18 cellular contexts compared by ENCODE assay signal in genomic region chr13:41462427-41462826, GRCh38. TPM values are rescaled to one million over a fixed set of nuclear protein-coding genes. Genes with fewer than 3 reads are reported as not detected.
DNase-seq lines count a peak whose midpoint lies in the region; ATAC-seq and TF ChIP-seq lines count a peak whose summit lies in the region.
"Had no signal": no experiment of that assay in that cellular context is flagged by ENCODE, and none has a peak within 500 bp of the region (broad histone marks: within the 10 kb centered on the region; RNA-seq: fewer than 3 reads in every experiment).

No MANE protein-coding gene starts in this region.

- H3K27ac ChIP-seq in naive thymus-derived CD4-positive, alpha-beta T cell (ENCODE audit: low read depth, low read length): peak overlapping the region; percentile 97
- H3K27ac ChIP-seq in breast epithelium: no peak overlapping the region
- H3K27ac ChIP-seq: body of pancreas, KMS-11, VCaP had no signal

- peak overlapping the region; percentile 80 for H3K4me3 Mint-ChIP-seq in stimulated activated naive CD8-positive, alpha-beta T cell treated with anti-CD3 and anti-CD28 coated beads, Interleukin-15, Interleukin-2, amounts not matched to agents 100 ng/mL and 50 ng/mL, for 24 hours
- H3K4me3 Mint-ChIP-seq in activated T-helper 2 cell treated with anti-CD3 and anti-CD28 coated beads, Interferon-gamma antibody, Interleukin-2, Interleukin-4, amounts not matched to agents 10 μg/mL and 5 μg/mL and 100 μg/mL, durations not matched to agents 14 hours and 24 hours and 36 hours (ENCODE audit: low read depth): peak overlapping the region; percentile 76
- peak overlapping the region; percentile 89 to 98 (median 94) for H3K4me3 Mint-ChIP-seq in naive thymus-derived CD4-positive, alpha-beta T cell

- H3K27ac Mint-ChIP-seq in stimulated activated naive CD8-positive, alpha-beta T cell treated with anti-CD3 and anti-CD28 coated beads, Interleukin-15, Interleukin-2, amounts not matched to agents 100 ng/mL and 50 ng/mL, for 24 hours: peak overlapping the region; percentile 99
- H3K27ac Mint-ChIP-seq in activated T-helper 2 cell treated with anti-CD3 and anti-CD28 coated beads, Interferon-gamma antibody, Interleukin-2, Interleukin-4, amounts not matched to agents 10 μg/mL and 5 μg/mL and 100 μg/mL, durations not matched to agents 14 hours and 24 hours and 36 hours: peak overlapping the region; percentile 92
- peak overlapping the region; percentile 96 to 100 (median 99) for H3K27ac Mint-ChIP-seq in naive thymus-derived CD4-positive, alpha-beta T cell

- CTCF ChIA-PET in naive thymus-derived CD4-positive, alpha-beta T cell (lab: Charles Lee): interaction anchor here (0.9 to 2.1 kb wide), 5 partner anchors 28 to 191 kb away, joined by 3 to 6 read pairs (median 3); no protein-coding TSS in a partner anchor

- peaks cover 83% of the 10 kb centered on the region for H3K4me1 Mint-ChIP-seq in stimulated activated naive CD8-positive, alpha-beta T cell treated with anti-CD3 and anti-CD28 coated beads, Interleukin-15, Interleukin-2, amounts not matched to agents 100 ng/mL and 50 ng/mL, for 24 hours (ENCODE audit: low read depth)
- H3K4me1 Mint-ChIP-seq in activated T-helper 2 cell treated with anti-CD3 and anti-CD28 coated beads, Interferon-gamma antibody, Interleukin-2, Interleukin-4, amounts not matched to agents 10 μg/mL and 5 μg/mL and 100 μg/mL, durations not matched to agents 14 hours and 24 hours and 36 hours (ENCODE audit: low read depth): peaks cover 77% of the 10 kb centered on the region
- peaks cover 71 to 88% (median 81%) of the 10 kb centered on the region in 7 donors for H3K4me1 Mint-ChIP-seq in naive thymus-derived CD4-positive, alpha-beta T cell

- H3K27me3 ChIP-seq in naive thymus-derived CD4-positive, alpha-beta T cell (ENCODE audit: control insufficient read depth in 2 of 2, insufficient read depth in 2 of 2, low read length in 2 of 2): no peaks in the 10 kb centered on the region
- no peaks in the 10 kb centered on the region for H3K27me3 ChIP-seq in breast epithelium

- ATAC-seq in stimulated activated naive CD8-positive, alpha-beta T cell treated with anti-CD3 and anti-CD28 coated beads, Interleukin-15, Interleukin-2, amounts not matched to agents 100 U/mL and 50 U/mL, for 24 hours: no peak
- no peak for ATAC-seq in naive thymus-derived CD4-positive, alpha-beta T cell
- ATAC-seq: body of pancreas, HCT116 had no signal

- no peak for DNase-seq in stimulated activated naive CD8-positive, alpha-beta T cell treated with anti-CD3 and anti-CD28 coated beads, Interleukin-15, Interleukin-2, amounts not matched to agents 100 U/mL and 50 U/mL, for 24 hours
- DNase-seq in activated T-helper 2 cell treated with anti-CD3 and anti-CD28 coated beads, Interferon-gamma antibody, Interleukin-2, Interleukin-4, amounts not matched to agents 10 μg/mL and 5 μg/mL and 100 μg/mL, durations not matched to agents 14 hours and 24 hours and 36 hours (ENCODE audit: low spot score): no peak
- DNase-seq in naive thymus-derived CD4-positive, alpha-beta T cell: peak in 1 of 9 donors; percentile 8
- DNase-seq in HCEC 1CT (no peak), KG1 (lab: John Stamatoyannopoulos, UW) (no peak), breast epithelium (ENCODE audit: low spot score in 2 of 2) (no peak), AG08395 (ENCODE audit: low spot score) (no peak)
- DNase-seq: BE2C, body of pancreas, mesendoderm, NCI-H146, NCI-H524, SK-N-SH had no signal

- H3K9me3 ChIP-seq in naive thymus-derived CD4-positive, alpha-beta T cell (ENCODE audit: control insufficient read depth in 2 of 3, low read length in 3 of 3): no peaks in the 10 kb centered on the region
- H3K9me3 ChIP-seq in breast epithelium: no peaks in the 10 kb centered on the region
- H3K9me3 ChIP-seq: BE2C, body of pancreas, SK-N-SH had no signal

- peak overlapping the region; percentile 63 for H3K4me3 ChIP-seq in naive thymus-derived CD4-positive, alpha-beta T cell (ENCODE audit: low read length)
- no peak overlapping the region for H3K4me3 ChIP-seq in breast epithelium
- H3K4me3 ChIP-seq: body of pancreas, smooth muscle cell had no signal

- TF ChIP-seq CTCF in breast epithelium (IDR thresholded peaks at IDR 0.05): no peak

- H3K9me3 Mint-ChIP-seq in stimulated activated naive CD8-positive, alpha-beta T cell treated with anti-CD3 and anti-CD28 coated beads, Interleukin-15, Interleukin-2, amounts not matched to agents 100 ng/mL and 50 ng/mL, for 24 hours: no peaks in the 10 kb centered on the region
- H3K9me3 Mint-ChIP-seq in activated T-helper 2 cell treated with anti-CD3 and anti-CD28 coated beads, Interferon-gamma antibody, Interleukin-2, Interleukin-4, amounts not matched to agents 10 μg/mL and 5 μg/mL and 100 μg/mL, durations not matched to agents 14 hours and 24 hours and 36 hours: no peaks in the 10 kb centered on the region
- H3K9me3 Mint-ChIP-seq in naive thymus-derived CD4-positive, alpha-beta T cell: peaks cover 0 to 5% (median 0%) of the 10 kb centered on the region in 11 donors

- H3K27me3 Mint-ChIP-seq in stimulated activated naive CD8-positive, alpha-beta T cell treated with anti-CD3 and anti-CD28 coated beads, Interleukin-15, Interleukin-2, amounts not matched to agents 100 ng/mL and 50 ng/mL, for 24 hours: no peaks in the 10 kb centered on the region
- no peaks in the 10 kb centered on the region for H3K27me3 Mint-ChIP-seq in activated T-helper 2 cell treated with anti-CD3 and anti-CD28 coated beads, Interferon-gamma antibody, Interleukin-2, Interleukin-4, amounts not matched to agents 10 μg/mL and 5 μg/mL and 100 μg/mL, durations not matched to agents 14 hours and 24 hours and 36 hours (ENCODE audit: low read depth)
- no peaks in the 10 kb centered on the region for H3K27me3 Mint-ChIP-seq in naive thymus-derived CD4-positive, alpha-beta T cell

- POLR2A ChIA-PET in naive thymus-derived CD4-positive, alpha-beta T cell (lab: Charles Lee): interaction anchor here (0.5 to 11.0 kb wide), 11 partner anchors 9 to 1583 kb away, joined by 3 to 284 read pairs (median 4); no protein-coding TSS in a partner anchor

- peaks cover 63 to 78% of the 10 kb centered on the region in 2 donors for H3K4me1 ChIP-seq in naive thymus-derived CD4-positive, alpha-beta T cell (ENCODE audit: control insufficient read depth in 2 of 2, insufficient read depth in 2 of 2, low read length in 2 of 2)
- no peaks in the 10 kb centered on the region for H3K4me1 ChIP-seq in breast epithelium
- H3K4me1 ChIP-seq: BE2C had no signal

- TF ChIP-seq POLR2A in breast epithelium (IDR thresholded peaks at IDR 0.05): no peak

- intact Hi-C loops in activated T-helper 2 cell treated with anti-CD3 and anti-CD28 coated beads, Interferon-gamma antibody, Interleukin-2, Interleukin-4, amounts not matched to agents 10 μg/mL and 5 μg/mL and 100 μg/mL, durations not matched to agents 14 hours and 24 hours and 36 hours (cut with micrococcal nuclease): loop anchor here (2.0 to 10.0 kb wide), 2 partner anchors 404 to 912 kb away; no protein-coding TSS in a partner anchor
- intact Hi-C loops in naive thymus-derived CD4-positive, alpha-beta T cell (cut with micrococcal nuclease): loop anchor here (2.0 to 10.0 kb wide), 5 partner anchors 80 to 1278 kb away; partner anchors contain the start of genes DGKH (in 1 of the 2) and VWA8 (in 1 of the 2)
- intact Hi-C loops in breast epithelium (cut with DNase I; ENCODE audit: low total_unique reads): no loop called here

- peaks cover 83% of the 10 kb centered on the region for H3K36me3 Mint-ChIP-seq in stimulated activated naive CD8-positive, alpha-beta T cell treated with anti-CD3 and anti-CD28 coated beads, Interleukin-15, Interleukin-2, amounts not matched to agents 100 ng/mL and 50 ng/mL, for 24 hours (ENCODE audit: low read depth)
- peaks cover 82% of the 10 kb centered on the region for H3K36me3 Mint-ChIP-seq in activated T-helper 2 cell treated with anti-CD3 and anti-CD28 coated beads, Interferon-gamma antibody, Interleukin-2, Interleukin-4, amounts not matched to agents 10 μg/mL and 5 μg/mL and 100 μg/mL, durations not matched to agents 14 hours and 24 hours and 36 hours (ENCODE audit: low read depth)
- peaks cover 22 to 51% (median 37%) of the 10 kb centered on the region in 5 donors for H3K36me3 Mint-ChIP-seq in naive thymus-derived CD4-positive, alpha-beta T cell

- peaks cover 4 to 13% (median 7%) of the 10 kb centered on the region in 3 experiments for H3K36me3 ChIP-seq in naive thymus-derived CD4-positive, alpha-beta T cell (ENCODE audit: control insufficient read depth in 2 of 3, insufficient read depth in 3 of 3, low read length in 3 of 3)
- no peaks in the 10 kb centered on the region for H3K36me3 ChIP-seq in breast epithelium
- H3K36me3 ChIP-seq: BE2C had no signal

RNA-seq across cellular contexts. Expression of gene RGCC, which starts 5.1 kb away (rescaled TPM):
- total RNA-seq in activated T-helper 2 cell treated with anti-CD3 and anti-CD28 coated beads, Interferon-gamma antibody, Interleukin-2, Interleukin-4, amounts not matched to agents 10 μg/mL and 5 μg/mL and 100 μg/mL, durations not matched to agents 14 hours and 24 hours and 36 hours: 76.5 and 79.3 TPM in 2 replicates
- total RNA-seq in naive thymus-derived CD4-positive, alpha-beta T cell: 100 to 1,000 TPM in 4 of 5 experiments, 10 to 100 TPM in 1; 45.9 to 402 (median 197) TPM
- polyA plus RNA-seq in naive thymus-derived CD4-positive, alpha-beta T cell: 100 to 1,000 TPM; 123 to 284 TPM
- total RNA-seq in breast epithelium: 100 to 1,000 TPM in 1 of 3 donors, 10 to 100 TPM in 2; 91.8 to 112 (median 95.7) TPM
